ENCODE assay signal across 1 cellular context in genomic region chr4:173332021-173332487, GRCh38.
TF ChIP-seq lines count a peak whose summit lies in the region.

No MANE protein-coding gene starts in this region.

TF ChIP-seq in SK-N-SH treated with all-trans-retinoic acid at 6 μM for 48 hours, 23 proteins besides CTCF, POLR2A, EP300 and RAD21 (continued from another document):
- no peak for TF ChIP-seq CSRNP3 (CRISPR knock-in tag; IDR thresholded peaks at IDR 0.05)
- no peak for TF ChIP-seq RARB (CRISPR knock-in tag; IDR thresholded peaks at IDR 0.05)
- TF ChIP-seq ZFP30 (CRISPR knock-in tag; IDR thresholded peaks at IDR 0.05), result no peak
- no peak for TF ChIP-seq CREB5 (CRISPR knock-in tag; IDR thresholded peaks at IDR 0.05; ENCODE audit: low read depth)
